In the genomic region with DNA sequence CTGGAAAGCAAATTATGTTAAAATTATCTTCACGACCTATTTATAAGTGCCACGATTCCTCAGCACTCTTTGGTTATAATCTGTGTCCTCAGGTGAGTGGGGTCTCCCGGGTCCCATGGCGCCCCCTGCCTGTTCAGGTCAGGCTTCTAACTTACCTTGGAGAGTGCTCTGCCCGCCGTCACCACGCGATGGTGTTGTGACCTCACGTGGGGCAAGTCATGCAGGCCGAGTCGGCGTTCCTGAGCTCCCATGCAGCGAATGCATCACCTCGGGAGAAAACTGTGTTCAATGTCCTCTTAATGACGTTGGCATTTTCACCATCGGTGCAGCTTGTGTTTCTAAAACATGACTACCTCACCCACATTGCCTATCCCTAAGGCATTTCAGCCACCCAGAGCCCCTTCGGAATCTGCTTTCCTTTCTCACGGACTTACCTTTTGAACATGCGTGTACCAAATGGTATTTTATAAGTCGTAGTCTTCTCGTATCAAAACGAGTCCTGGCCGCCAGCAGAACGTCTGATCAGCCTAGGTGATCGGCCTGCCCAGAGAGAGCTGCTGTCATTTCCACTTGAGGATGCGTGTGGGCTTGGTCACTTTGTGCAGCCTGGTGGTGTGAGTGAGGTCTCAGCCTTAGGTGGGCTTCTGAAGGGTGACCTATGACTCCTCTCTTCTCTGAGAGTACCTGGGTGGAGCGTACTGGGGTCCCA, we compare ENCODE assay signal across 2 cellular contexts.
TF ChIP-seq lines count a peak whose summit lies in the region.

No MANE protein-coding gene starts in this region.

TF ChIP-seq in SK-N-SH, 30 proteins besides CTCF, POLR2A, EP300 and RAD21 (continued from another document):
- TF ChIP-seq RXRA (IDR thresholded peaks at IDR 0.05; ENCODE audit: borderline replicate concordance, low read depth) (no peak), NRF1 (IDR thresholded peaks at IDR 0.05; ENCODE audit: low read depth, low read length) (no peak), MXI1 (IDR thresholded peaks at IDR 0.05; ENCODE audit: low read depth, low read length) (no peak), CHD2 (IDR thresholded peaks at IDR 0.05; ENCODE audit: low read length, partially characterized antibody) (no peak), GATA2 (CRISPR knock-in tag; IDR thresholded peaks at IDR 0.05) (no peak), TEAD4 (IDR thresholded peaks at IDR 0.05; ENCODE audit: borderline replicate concordance, insufficient read depth) (no peak), RCOR1 (IDR thresholded peaks at IDR 0.05; ENCODE audit: low read length) (no peak), NFIC (IDR thresholded peaks at IDR 0.05; ENCODE audit: borderline replicate concordance) (no peak)
- TF ChIP-seq, protein P1, sequence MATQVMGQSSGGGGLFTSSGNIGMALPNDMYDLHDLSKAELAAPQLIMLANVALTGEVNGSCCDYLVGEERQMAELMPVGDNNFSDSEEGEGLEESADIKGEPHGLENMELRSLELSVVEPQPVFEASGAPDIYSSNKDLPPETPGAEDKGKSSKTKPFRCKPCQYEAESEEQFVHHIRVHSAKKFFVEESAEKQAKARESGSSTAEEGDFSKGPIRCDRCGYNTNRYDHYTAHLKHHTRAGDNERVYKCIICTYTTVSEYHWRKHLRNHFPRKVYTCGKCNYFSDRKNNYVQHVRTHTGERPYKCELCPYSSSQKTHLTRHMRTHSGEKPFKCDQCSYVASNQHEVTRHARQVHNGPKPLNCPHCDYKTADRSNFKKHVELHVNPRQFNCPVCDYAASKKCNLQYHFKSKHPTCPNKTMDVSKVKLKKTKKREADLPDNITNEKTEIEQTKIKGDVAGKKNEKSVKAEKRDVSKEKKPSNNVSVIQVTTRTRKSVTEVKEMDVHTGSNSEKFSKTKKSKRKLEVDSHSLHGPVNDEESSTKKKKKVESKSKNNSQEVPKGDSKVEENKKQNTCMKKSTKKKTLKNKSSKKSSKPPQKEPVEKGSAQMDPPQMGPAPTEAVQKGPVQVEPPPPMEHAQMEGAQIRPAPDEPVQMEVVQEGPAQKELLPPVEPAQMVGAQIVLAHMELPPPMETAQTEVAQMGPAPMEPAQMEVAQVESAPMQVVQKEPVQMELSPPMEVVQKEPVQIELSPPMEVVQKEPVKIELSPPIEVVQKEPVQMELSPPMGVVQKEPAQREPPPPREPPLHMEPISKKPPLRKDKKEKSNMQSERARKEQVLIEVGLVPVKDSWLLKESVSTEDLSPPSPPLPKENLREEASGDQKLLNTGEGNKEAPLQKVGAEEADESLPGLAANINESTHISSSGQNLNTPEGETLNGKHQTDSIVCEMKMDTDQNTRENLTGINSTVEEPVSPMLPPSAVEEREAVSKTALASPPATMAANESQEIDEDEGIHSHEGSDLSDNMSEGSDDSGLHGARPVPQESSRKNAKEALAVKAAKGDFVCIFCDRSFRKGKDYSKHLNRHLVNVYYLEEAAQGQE (IDR thresholded peaks at IDR 0.05; ENCODE audit: low read depth, low read length), result no peak
- TF ChIP-seq, protein P2, sequence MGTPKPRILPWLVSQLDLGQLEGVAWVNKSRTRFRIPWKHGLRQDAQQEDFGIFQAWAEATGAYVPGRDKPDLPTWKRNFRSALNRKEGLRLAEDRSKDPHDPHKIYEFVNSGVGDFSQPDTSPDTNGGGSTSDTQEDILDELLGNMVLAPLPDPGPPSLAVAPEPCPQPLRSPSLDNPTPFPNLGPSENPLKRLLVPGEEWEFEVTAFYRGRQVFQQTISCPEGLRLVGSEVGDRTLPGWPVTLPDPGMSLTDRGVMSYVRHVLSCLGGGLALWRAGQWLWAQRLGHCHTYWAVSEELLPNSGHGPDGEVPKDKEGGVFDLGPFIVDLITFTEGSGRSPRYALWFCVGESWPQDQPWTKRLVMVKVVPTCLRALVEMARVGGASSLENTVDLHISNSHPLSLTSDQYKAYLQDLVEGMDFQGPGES (IDR thresholded peaks at IDR 0.05; ENCODE audit: low read depth, low read length), result no peak

TF ChIP-seq in SK-N-SH treated with all-trans-retinoic acid at 6 μM for 48 hours, 23 proteins besides CTCF, POLR2A, EP300 and RAD21 (continued from another document):
- TF ChIP-seq, protein P3, sequence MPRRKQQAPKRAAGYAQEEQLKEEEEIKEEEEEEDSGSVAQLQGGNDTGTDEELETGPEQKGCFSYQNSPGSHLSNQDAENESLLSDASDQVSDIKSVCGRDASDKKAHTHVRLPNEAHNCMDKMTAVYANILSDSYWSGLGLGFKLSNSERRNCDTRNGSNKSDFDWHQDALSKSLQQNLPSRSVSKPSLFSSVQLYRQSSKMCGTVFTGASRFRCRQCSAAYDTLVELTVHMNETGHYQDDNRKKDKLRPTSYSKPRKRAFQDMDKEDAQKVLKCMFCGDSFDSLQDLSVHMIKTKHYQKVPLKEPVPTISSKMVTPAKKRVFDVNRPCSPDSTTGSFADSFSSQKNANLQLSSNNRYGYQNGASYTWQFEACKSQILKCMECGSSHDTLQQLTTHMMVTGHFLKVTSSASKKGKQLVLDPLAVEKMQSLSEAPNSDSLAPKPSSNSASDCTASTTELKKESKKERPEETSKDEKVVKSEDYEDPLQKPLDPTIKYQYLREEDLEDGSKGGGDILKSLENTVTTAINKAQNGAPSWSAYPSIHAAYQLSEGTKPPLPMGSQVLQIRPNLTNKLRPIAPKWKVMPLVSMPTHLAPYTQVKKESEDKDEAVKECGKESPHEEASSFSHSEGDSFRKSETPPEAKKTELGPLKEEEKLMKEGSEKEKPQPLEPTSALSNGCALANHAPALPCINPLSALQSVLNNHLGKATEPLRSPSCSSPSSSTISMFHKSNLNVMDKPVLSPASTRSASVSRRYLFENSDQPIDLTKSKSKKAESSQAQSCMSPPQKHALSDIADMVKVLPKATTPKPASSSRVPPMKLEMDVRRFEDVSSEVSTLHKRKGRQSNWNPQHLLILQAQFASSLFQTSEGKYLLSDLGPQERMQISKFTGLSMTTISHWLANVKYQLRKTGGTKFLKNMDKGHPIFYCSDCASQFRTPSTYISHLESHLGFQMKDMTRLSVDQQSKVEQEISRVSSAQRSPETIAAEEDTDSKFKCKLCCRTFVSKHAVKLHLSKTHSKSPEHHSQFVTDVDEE (CRISPR knock-in tag; IDR thresholded peaks at IDR 0.05), result no peak
- TF ChIP-seq ZFP30 (CRISPR knock-in tag; IDR thresholded peaks at IDR 0.05), result no peak
- TF ChIP-seq TCF4 (CRISPR knock-in tag; IDR thresholded peaks at IDR 0.05; ENCODE audit: borderline replicate concordance), result no peak
- TF ChIP-seq ZNF8 (CRISPR knock-in tag; IDR thresholded peaks at IDR 0.05), result no peak
- TF ChIP-seq BACH2 (CRISPR knock-in tag; IDR thresholded peaks at IDR 0.05; ENCODE audit: borderline replicate concordance), result no peak
- TF ChIP-seq, protein P4, sequence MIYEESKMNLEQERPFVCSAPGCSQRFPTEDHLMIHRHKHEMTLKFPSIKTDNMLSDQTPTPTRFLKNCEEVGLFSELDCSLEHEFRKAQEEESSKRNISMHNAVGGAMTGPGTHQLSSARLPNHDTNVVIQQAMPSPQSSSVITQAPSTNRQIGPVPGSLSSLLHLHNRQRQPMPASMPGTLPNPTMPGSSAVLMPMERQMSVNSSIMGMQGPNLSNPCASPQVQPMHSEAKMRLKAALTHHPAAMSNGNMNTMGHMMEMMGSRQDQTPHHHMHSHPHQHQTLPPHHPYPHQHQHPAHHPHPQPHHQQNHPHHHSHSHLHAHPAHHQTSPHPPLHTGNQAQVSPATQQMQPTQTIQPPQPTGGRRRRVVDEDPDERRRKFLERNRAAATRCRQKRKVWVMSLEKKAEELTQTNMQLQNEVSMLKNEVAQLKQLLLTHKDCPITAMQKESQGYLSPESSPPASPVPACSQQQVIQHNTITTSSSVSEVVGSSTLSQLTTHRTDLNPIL (CRISPR knock-in tag; IDR thresholded peaks at IDR 0.05; ENCODE audit: low read depth), result no peak
- TF ChIP-seq SNAI2 (CRISPR knock-in tag; IDR thresholded peaks at IDR 0.05), result no peak
- TF ChIP-seq PPARA (CRISPR knock-in tag; IDR thresholded peaks at IDR 0.05; ENCODE audit: borderline replicate concordance), result no peak
- TF ChIP-seq ZFP3 (CRISPR knock-in tag; IDR thresholded peaks at IDR 0.05), result no peak
- no peak for TF ChIP-seq OSR1 (CRISPR knock-in tag; IDR thresholded peaks at IDR 0.05)
- no peak for TF ChIP-seq ZNF70 (CRISPR knock-in tag; IDR thresholded peaks at IDR 0.05)
- TF ChIP-seq TOX (CRISPR knock-in tag; IDR thresholded peaks at IDR 0.05; ENCODE audit: borderline replicate concordance), result no peak
- TF ChIP-seq, protein P5, sequence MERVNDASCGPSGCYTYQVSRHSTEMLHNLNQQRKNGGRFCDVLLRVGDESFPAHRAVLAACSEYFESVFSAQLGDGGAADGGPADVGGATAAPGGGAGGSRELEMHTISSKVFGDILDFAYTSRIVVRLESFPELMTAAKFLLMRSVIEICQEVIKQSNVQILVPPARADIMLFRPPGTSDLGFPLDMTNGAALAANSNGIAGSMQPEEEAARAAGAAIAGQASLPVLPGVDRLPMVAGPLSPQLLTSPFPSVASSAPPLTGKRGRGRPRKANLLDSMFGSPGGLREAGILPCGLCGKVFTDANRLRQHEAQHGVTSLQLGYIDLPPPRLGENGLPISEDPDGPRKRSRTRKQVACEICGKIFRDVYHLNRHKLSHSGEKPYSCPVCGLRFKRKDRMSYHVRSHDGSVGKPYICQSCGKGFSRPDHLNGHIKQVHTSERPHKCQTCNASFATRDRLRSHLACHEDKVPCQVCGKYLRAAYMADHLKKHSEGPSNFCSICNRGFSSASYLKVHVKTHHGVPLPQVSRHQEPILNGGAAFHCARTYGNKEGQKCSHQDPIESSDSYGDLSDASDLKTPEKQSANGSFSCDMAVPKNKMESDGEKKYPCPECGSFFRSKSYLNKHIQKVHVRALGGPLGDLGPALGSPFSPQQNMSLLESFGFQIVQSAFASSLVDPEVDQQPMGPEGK (CRISPR knock-in tag; IDR thresholded peaks at IDR 0.05; ENCODE audit: borderline replicate concordance), result no peak
- TF ChIP-seq ISL1 (CRISPR knock-in tag; IDR thresholded peaks at IDR 0.05), result no peak
- TF ChIP-seq CSDC2 (CRISPR knock-in tag; IDR thresholded peaks at IDR 0.05), result no peak
- TF ChIP-seq GLIS3 (CRISPR knock-in tag; IDR thresholded peaks at IDR 0.05), result no peak
- TF ChIP-seq, protein P6, sequence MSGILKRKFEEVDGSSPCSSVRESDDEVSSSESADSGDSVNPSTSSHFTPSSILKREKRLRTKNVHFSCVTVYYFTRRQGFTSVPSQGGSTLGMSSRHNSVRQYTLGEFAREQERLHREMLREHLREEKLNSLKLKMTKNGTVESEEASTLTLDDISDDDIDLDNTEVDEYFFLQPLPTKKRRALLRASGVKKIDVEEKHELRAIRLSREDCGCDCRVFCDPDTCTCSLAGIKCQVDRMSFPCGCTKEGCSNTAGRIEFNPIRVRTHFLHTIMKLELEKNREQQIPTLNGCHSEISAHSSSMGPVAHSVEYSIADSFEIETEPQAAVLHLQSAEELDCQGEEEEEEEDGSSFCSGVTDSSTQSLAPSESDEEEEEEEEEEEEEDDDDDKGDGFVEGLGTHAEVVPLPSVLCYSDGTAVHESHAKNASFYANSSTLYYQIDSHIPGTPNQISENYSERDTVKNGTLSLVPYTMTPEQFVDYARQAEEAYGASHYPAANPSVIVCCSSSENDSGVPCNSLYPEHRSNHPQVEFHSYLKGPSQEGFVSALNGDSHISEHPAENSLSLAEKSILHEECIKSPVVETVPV (CRISPR knock-in tag; IDR thresholded peaks at IDR 0.05), result no peak
- no peak for TF ChIP-seq ESRRG (CRISPR knock-in tag; IDR thresholded peaks at IDR 0.05)
